In the genomic region with DNA sequence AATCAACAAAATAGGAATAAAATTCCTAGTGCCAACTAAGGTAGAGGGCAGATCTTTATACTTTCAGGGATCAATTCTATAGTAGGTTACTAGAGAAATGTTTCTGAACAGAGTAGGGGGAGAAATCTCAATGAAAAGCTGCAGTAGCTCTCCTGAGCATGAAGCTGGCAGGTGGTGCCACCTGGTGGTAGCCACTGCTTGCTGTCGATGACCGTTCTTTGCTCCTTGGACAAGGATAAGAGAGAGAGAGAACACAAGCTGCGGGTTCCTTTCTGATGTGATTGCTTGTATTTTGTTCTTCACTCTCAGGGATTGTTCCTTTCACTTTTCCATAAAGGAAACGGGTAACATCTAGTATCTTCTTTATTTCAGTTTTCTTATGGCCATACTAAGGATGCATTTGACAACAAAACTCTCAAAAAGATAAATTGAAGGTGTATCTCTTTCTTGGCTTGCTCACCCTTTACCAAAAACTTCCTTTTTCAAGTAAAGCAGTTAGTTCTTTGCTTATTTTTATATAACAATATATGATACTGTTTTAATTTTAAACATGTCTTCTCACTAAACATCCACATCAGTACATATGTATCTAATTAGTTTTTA, we compare ENCODE assay signal across 1 cellular context.
TF ChIP-seq lines count a peak whose summit lies in the region.

No MANE protein-coding gene starts in this region.

TF ChIP-seq in HepG2, 621 proteins besides CTCF, POLR2A, EP300 and RAD21 (continued from another document and continues in another):
- TF ChIP-seq, protein P1, sequence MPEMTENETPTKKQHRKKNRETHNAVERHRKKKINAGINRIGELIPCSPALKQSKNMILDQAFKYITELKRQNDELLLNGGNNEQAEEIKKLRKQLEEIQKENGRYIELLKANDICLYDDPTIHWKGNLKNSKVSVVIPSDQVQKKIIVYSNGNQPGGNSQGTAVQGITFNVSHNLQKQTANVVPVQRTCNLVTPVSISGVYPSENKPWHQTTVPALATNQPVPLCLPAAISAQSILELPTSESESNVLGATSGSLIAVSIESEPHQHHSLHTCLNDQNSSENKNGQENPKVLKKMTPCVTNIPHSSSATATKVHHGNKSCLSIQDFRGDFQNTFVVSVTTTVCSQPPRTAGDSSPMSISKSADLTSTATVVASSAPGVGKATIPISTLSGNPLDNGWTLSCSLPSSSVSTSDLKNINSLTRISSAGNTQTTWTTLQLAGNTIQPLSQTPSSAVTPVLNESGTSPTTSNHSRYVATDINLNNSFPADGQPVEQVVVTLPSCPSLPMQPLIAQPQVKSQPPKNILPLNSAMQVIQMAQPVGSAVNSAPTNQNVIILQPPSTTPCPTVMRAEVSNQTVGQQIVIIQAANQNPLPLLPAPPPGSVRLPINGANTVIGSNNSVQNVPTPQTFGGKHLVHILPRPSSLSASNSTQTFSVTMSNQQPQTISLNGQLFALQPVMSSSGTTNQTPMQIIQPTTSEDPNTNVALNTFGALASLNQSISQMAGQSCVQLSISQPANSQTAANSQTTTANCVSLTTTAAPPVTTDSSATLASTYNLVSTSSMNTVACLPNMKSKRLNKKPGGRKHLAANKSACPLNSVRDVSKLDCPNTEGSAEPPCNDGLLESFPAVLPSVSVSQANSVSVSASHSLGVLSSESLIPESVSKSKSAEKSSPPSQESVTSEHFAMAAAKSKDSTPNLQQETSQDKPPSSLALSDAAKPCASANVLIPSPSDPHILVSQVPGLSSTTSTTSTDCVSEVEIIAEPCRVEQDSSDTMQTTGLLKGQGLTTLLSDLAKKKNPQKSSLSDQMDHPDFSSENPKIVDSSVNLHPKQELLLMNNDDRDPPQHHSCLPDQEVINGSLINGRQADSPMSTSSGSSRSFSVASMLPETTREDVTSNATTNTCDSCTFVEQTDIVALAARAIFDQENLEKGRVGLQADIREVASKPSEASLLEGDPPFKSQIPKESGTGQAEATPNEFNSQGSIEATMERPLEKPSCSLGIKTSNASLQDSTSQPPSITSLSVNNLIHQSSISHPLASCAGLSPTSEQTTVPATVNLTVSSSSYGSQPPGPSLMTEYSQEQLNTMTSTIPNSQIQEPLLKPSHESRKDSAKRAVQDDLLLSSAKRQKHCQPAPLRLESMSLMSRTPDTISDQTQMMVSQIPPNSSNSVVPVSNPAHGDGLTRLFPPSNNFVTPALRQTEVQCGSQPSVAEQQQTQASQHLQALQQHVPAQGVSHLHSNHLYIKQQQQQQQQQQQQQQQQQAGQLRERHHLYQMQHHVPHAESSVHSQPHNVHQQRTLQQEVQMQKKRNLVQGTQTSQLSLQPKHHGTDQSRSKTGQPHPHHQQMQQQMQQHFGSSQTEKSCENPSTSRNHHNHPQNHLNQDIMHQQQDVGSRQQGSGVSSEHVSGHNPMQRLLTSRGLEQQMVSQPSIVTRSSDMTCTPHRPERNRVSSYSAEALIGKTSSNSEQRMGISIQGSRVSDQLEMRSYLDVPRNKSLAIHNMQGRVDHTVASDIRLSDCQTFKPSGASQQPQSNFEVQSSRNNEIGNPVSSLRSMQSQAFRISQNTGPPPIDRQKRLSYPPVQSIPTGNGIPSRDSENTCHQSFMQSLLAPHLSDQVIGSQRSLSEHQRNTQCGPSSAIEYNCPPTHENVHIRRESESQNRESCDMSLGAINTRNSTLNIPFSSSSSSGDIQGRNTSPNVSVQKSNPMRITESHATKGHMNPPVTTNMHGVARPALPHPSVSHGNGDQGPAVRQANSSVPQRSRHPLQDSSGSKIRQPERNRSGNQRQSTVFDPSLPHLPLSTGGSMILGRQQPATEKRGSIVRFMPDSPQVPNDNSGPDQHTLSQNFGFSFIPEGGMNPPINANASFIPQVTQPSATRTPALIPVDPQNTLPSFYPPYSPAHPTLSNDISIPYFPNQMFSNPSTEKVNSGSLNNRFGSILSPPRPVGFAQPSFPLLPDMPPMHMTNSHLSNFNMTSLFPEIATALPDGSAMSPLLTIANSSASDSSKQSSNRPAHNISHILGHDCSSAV (CRISPR knock-in tag; IDR thresholded peaks at IDR 0.05; ENCODE audit: borderline replicate concordance): no peak
- TF ChIP-seq NCOA2 (CRISPR knock-in tag; IDR thresholded peaks at IDR 0.05) (0 out of 2 replicates have a peak, but pooled peaks have one; percentile 23), NCOA1 (CRISPR knock-in tag; IDR thresholded peaks at IDR 0.05) (no peak), ZNF615 (CRISPR knock-in tag; IDR thresholded peaks at IDR 0.05; ENCODE audit: borderline replicate concordance) (no peak), CC2D1A (CRISPR knock-in tag; IDR thresholded peaks at IDR 0.05) (no peak), SP140L (CRISPR knock-in tag; IDR thresholded peaks at IDR 0.05; ENCODE audit: borderline replicate concordance) (no peak), SIN3B (IDR thresholded peaks at IDR 0.05; ENCODE audit: low read length) (no peak), HDAC2 (CRISPR knock-in tag; IDR thresholded peaks at IDR 0.05) (no peak), GPBP1L1 (CRISPR knock-in tag; IDR thresholded peaks at IDR 0.05) (no peak), TEAD3 (CRISPR knock-in tag; optimal IDR thresholded peaks at IDR 0.05; ENCODE audit: borderline replicate concordance) (peak; percentile 32), TMF1 (CRISPR knock-in tag; IDR thresholded peaks at IDR 0.05; ENCODE audit: low read depth) (no peak), PPARG (CRISPR knock-in tag; conservative IDR thresholded peaks at IDR 0.05) (peak; percentile 52; the same call in 1 of the 2 replicates), ZNF557 (CRISPR knock-in tag; IDR thresholded peaks at IDR 0.05) (no peak), KDM2A (CRISPR knock-in tag; IDR thresholded peaks at IDR 0.05; ENCODE audit: borderline replicate concordance, low read depth) (peak; percentile 47; the same call in 1 of the 2 replicates), CCAR2 (optimal IDR thresholded peaks at IDR 0.05; ENCODE audit: low read depth, low read length) (no peak), ZNF432 (CRISPR knock-in tag; IDR thresholded peaks at IDR 0.05; ENCODE audit: borderline replicate concordance) (no peak), GTF3A (CRISPR knock-in tag; conservative IDR thresholded peaks at IDR 0.05) (no peak), RXRB (CRISPR knock-in tag; IDR thresholded peaks at IDR 0.05; ENCODE audit: borderline replicate concordance) (peak; percentile 44; the same call in 1 of the 2 replicates), TAF15 (IDR thresholded peaks at IDR 0.05; ENCODE audit: low read depth, low read length, poor library complexity, severe bottlenecking) (no peak), FOXC1 (CRISPR knock-in tag; IDR thresholded peaks at IDR 0.05; ENCODE audit: borderline replicate concordance) (no peak), SNAI1 (CRISPR knock-in tag; IDR thresholded peaks at IDR 0.05; ENCODE audit: borderline replicate concordance) (no peak), IKZF5 (CRISPR knock-in tag; IDR thresholded peaks at IDR 0.05) (peak; percentile 66; the same call in 1 of the 2 replicates), ZNF468 (CRISPR knock-in tag; IDR thresholded peaks at IDR 0.05) (no peak), NCOA5 (CRISPR knock-in tag; IDR thresholded peaks at IDR 0.05) (no peak), ZNF629 (CRISPR knock-in tag; conservative IDR thresholded peaks at IDR 0.05) (no peak), ZNF816 (CRISPR knock-in tag; IDR thresholded peaks at IDR 0.05; ENCODE audit: borderline replicate concordance) (no peak), MED13 (CRISPR knock-in tag; IDR thresholded peaks at IDR 0.05) (no peak), MIER2 (CRISPR knock-in tag; IDR thresholded peaks at IDR 0.05) (0 out of 2 replicates have a peak, but pooled peaks have one; percentile 46), KDM4B (CRISPR knock-in tag; IDR thresholded peaks at IDR 0.05) (no peak), HMGXB4 (CRISPR knock-in tag; IDR thresholded peaks at IDR 0.05; ENCODE audit: borderline replicate concordance in 1 of 2, low read depth in 1 of 2) (peak; percentile 48 to 55; a peak in 1 of 4 replicates), ZNF317 (CRISPR knock-in tag; IDR thresholded peaks at IDR 0.05) (no peak), ZNF660 (CRISPR knock-in tag; IDR thresholded peaks at IDR 0.05; ENCODE audit: borderline replicate concordance, low read depth) (no peak), ZBTB25 (CRISPR knock-in tag; IDR thresholded peaks at IDR 0.05) (0 out of 2 replicates have a peak, but pooled peaks have one; percentile 62), BCL6 (CRISPR knock-in tag; IDR thresholded peaks at IDR 0.05) (peak; percentile 14; the same call in 1 of the 2 replicates), SP1 (IDR thresholded peaks at IDR 0.05) (no peak), SP1 (CRISPR knock-in tag; IDR thresholded peaks at IDR 0.05) (no peak), FOSL2 (CRISPR knock-in tag; IDR thresholded peaks at IDR 0.05) (0 out of 2 replicates have a peak, but pooled peaks have one; percentile 27), ZNF232 (CRISPR knock-in tag; IDR thresholded peaks at IDR 0.05; ENCODE audit: borderline replicate concordance) (no peak), SMAD3 (CRISPR knock-in tag; IDR thresholded peaks at IDR 0.05) (peak; percentile 36; the same call in 1 of the 2 replicates), NFKBIZ (CRISPR knock-in tag; IDR thresholded peaks at IDR 0.05) (no peak), GATAD2A (CRISPR knock-in tag; IDR thresholded peaks at IDR 0.05) (0 out of 2 replicates have a peak, but pooled peaks have one; percentile 16), ZNF546 (CRISPR knock-in tag; conservative IDR thresholded peaks at IDR 0.05) (no peak)
- TF ChIP-seq, protein P2, sequence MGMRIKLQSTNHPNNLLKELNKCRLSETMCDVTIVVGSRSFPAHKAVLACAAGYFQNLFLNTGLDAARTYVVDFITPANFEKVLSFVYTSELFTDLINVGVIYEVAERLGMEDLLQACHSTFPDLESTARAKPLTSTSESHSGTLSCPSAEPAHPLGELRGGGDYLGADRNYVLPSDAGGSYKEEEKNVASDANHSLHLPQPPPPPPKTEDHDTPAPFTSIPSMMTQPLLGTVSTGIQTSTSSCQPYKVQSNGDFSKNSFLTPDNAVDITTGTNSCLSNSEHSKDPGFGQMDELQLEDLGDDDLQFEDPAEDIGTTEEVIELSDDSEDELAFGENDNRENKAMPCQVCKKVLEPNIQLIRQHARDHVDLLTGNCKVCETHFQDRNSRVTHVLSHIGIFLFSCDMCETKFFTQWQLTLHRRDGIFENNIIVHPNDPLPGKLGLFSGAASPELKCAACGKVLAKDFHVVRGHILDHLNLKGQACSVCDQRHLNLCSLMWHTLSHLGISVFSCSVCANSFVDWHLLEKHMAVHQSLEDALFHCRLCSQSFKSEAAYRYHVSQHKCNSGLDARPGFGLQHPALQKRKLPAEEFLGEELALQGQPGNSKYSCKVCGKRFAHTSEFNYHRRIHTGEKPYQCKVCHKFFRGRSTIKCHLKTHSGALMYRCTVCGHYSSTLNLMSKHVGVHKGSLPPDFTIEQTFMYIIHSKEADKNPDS (CRISPR knock-in tag; IDR thresholded peaks at IDR 0.05): no peak
- TF ChIP-seq, protein P3, sequence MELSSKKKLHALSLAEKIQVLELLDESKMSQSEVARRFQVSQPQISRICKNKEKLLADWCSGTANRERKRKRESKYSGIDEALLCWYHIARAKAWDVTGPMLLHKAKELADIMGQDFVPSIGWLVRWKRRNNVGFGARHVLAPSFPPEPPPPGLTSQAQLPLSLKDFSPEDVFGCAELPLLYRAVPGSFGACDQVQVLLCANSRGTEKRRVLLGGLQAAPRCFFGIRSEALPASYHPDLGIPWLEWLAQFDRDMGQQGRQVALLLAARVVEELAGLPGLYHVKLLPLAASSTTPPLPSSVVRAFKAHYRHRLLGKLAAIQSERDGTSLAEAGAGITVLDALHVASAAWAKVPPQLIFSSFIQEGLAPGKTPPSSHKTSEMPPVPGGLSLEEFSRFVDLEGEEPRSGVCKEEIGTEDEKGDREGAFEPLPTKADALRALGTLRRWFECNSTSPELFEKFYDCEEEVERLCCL (CRISPR knock-in tag; IDR thresholded peaks at IDR 0.05; ENCODE audit: borderline replicate concordance): no peak
- TF ChIP-seq, protein P4, sequence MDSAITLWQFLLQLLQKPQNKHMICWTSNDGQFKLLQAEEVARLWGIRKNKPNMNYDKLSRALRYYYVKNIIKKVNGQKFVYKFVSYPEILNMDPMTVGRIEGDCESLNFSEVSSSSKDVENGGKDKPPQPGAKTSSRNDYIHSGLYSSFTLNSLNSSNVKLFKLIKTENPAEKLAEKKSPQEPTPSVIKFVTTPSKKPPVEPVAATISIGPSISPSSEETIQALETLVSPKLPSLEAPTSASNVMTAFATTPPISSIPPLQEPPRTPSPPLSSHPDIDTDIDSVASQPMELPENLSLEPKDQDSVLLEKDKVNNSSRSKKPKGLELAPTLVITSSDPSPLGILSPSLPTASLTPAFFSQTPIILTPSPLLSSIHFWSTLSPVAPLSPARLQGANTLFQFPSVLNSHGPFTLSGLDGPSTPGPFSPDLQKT (CRISPR knock-in tag; IDR thresholded peaks at IDR 0.05; ENCODE audit: borderline replicate concordance): no peak
